Comparison of ENCODE assay signal across 1 cellular context in genomic region chr11:116791002-116791812, GRCh38.
TF ChIP-seq lines count a peak whose summit lies in the region.

No MANE protein-coding gene starts in this region.

TF ChIP-seq in HEK293, 187 proteins besides CTCF, POLR2A, EP300 and RAD21 (continued from another document):
- TF ChIP-seq REST (tag by site-specific recombination; IDR thresholded peaks at IDR 0.05) = no peak
- no peak for TF ChIP-seq FEZF1 (tag by site-specific recombination; IDR thresholded peaks at IDR 0.05)
- TF ChIP-seq ZBTB17 (tag by site-specific recombination; IDR thresholded peaks at IDR 0.05) = 0 out of 2 replicates have a peak, but pooled peaks have one; percentile 26
- TF ChIP-seq ZNF513 (tag by site-specific recombination; IDR thresholded peaks at IDR 0.05) = no peak
- TF ChIP-seq ZNF654 (tag by site-specific recombination; IDR thresholded peaks at IDR 0.05; ENCODE audit: low read depth) = 0 out of 2 replicates have a peak, but pooled peaks have one; percentile 30
